9 cellular contexts compared by ENCODE assay signal in genomic region chr12:69779928-69780327, GRCh38. TPM values are rescaled to one million over a fixed set of nuclear protein-coding genes. Genes with fewer than 3 reads are reported as not detected.
DNase-seq lines count a peak whose midpoint lies in the region; ATAC-seq, FAIRE-seq and TF ChIP-seq lines count a peak whose summit lies in the region.
"Had no signal": no experiment of that assay in that cellular context is flagged by ENCODE, and none has a peak within 500 bp of the region (broad histone marks: within the 10 kb centered on the region; RNA-seq: fewer than 3 reads in every experiment).

No MANE protein-coding gene starts in this region.

- peaks cover 45% of the 10 kb centered on the region for H3K36me3 Mint-ChIP-seq in nephron (ENCODE audit: low read depth)
- peaks cover 12% of the 10 kb centered on the region for H3K36me3 Mint-ChIP-seq in activated CD4-positive, alpha-beta T cell treated with anti-CD3 and anti-CD28 coated beads, Interleukin-2, amount 10 ng/mL, durations not matched to agents 24 days and 14 days (ENCODE audit: low read depth)

- no peak overlapping the region for H3K4me3 Mint-ChIP-seq in nephron
- H3K4me3 Mint-ChIP-seq in activated CD4-positive, alpha-beta T cell treated with anti-CD3 and anti-CD28 coated beads, Interleukin-2, amount 10 ng/mL, durations not matched to agents 24 days and 14 days, result no peak overlapping the region

- H3K27ac Mint-ChIP-seq in nephron, result no peak overlapping the region
- no peak overlapping the region for H3K27ac Mint-ChIP-seq in activated CD4-positive, alpha-beta T cell treated with anti-CD3 and anti-CD28 coated beads, Interleukin-2, amount 10 ng/mL, durations not matched to agents 24 days and 14 days

- H3K27me3 ChIP-seq in bronchial epithelial cell (ENCODE audit: control insufficient read depth, insufficient read depth, low read length), result no peaks in the 10 kb centered on the region

- H3K4me3 ChIP-seq in LNCaP clone FGC (ENCODE audit: low read depth, low read length) (no peak overlapping the region), bronchial epithelial cell (ENCODE audit: low read depth, low read length) (no peak overlapping the region)

- H3K36me3 ChIP-seq in bronchial epithelial cell (ENCODE audit: control insufficient read depth, insufficient read depth, low read length), result no peaks in the 10 kb centered on the region

- no peak for FAIRE-seq in bronchial epithelial cell (lab: Jason Lieb, UNC)

- peak; percentile 34 for DNase-seq in GM13976 (ENCODE audit: low spot score)
- DNase-seq in LNCaP clone FGC (ENCODE audit: low read depth), result no peak
- DNase-seq in bronchial epithelial cell (ENCODE audit: low read depth), result peak; percentile 55
- DNase-seq in activated T-cell treated with anti-CD3 and anti-CD28 coated beads for 4 hours, result no peak
- DNase-seq in activated CD4-positive, alpha-beta T cell treated with anti-CD3 and anti-CD28 coated beads, Interleukin-2, amount 10 ng/mL, durations not matched to agents 24 days and 14 days, result no peak
- no peak for DNase-seq in cardiac septum (ENCODE audit: low spot score)
- DNase-seq: anterior cingulate cortex had no signal

- H3K9me3 Mint-ChIP-seq in nephron, result peaks cover 15% of the 10 kb centered on the region
- peaks cover 5% of the 10 kb centered on the region for H3K9me3 Mint-ChIP-seq in activated CD4-positive, alpha-beta T cell treated with anti-CD3 and anti-CD28 coated beads, Interleukin-2, amount 10 ng/mL, durations not matched to agents 24 days and 14 days

- no peak for ATAC-seq in HG02840 (IDR thresholded peaks at IDR 0.05; ENCODE audit: low FRiP score, unreplicated experiment)

- H3K4me1 Mint-ChIP-seq in nephron, result no peaks in the 10 kb centered on the region
- H3K4me1 Mint-ChIP-seq in activated CD4-positive, alpha-beta T cell treated with anti-CD3 and anti-CD28 coated beads, Interleukin-2, amount 10 ng/mL, durations not matched to agents 24 days and 14 days, result no peaks in the 10 kb centered on the region

- H3K27me3 Mint-ChIP-seq in nephron (ENCODE audit: low read depth), result peaks cover 3% of the 10 kb centered on the region
- H3K27me3 Mint-ChIP-seq in activated CD4-positive, alpha-beta T cell treated with anti-CD3 and anti-CD28 coated beads, Interleukin-2, amount 10 ng/mL, durations not matched to agents 24 days and 14 days, result no peaks in the 10 kb centered on the region

- in situ Hi-C loops in GM13976 (cut with MboI; ENCODE audit: low sequenced_read_pairs, unreplicated experiment), result no loop called here

- TF ChIP-seq CTCF in GM13976 (IDR thresholded peaks at IDR 0.05; ENCODE audit: borderline replicate concordance, control extremely low read depth, extremely low read depth, insufficient read depth, missing control alignments) (peak; percentile 35), LNCaP clone FGC (IDR thresholded peaks at IDR 0.05; ENCODE audit: control insufficient read depth, extremely low read depth, insufficient read depth) (peak; percentile 76), bronchial epithelial cell (IDR thresholded peaks at IDR 0.05; ENCODE audit: insufficient read depth, low read length, severe bottlenecking) (peak; percentile 40), nephron (IDR thresholded peaks at IDR 0.05; ENCODE audit: unreplicated experiment in 3 of 3) (peak in 2 of 3 experiments; percentile 8 to 24)

- intact Hi-C loops in activated CD4-positive, alpha-beta T cell treated with anti-CD3 and anti-CD28 coated beads, Interleukin-2, amount 10 ng/mL, durations not matched to agents 24 days and 14 days (cut with micrococcal nuclease), result no loop called here
- intact Hi-C loops in cardiac septum (cut with DNase I), result no loop called here

RNA-seq across cellular contexts. Expression of gene RAB3IP, which starts 41.3 kb away (rescaled TPM):
- total RNA-seq in bronchial epithelial cell (50.8 and 51.5 TPM in 2 replicates), cardiac septum (30.3 TPM)
- total RNA-seq in activated CD4-positive, alpha-beta T cell treated with anti-CD3 and anti-CD28 coated beads, Interleukin-2, amount 10 ng/mL, durations not matched to agents 24 days and 14 days, result 28.5 and 33.6 TPM in 2 replicates

RNA-seq across cellular contexts. Expression of gene MYRFL, which starts 45.1 kb away (rescaled TPM):
- 0.26 and 0.51 TPM in 2 replicates for total RNA-seq in bronchial epithelial cell
- not detected in 2 replicates for total RNA-seq in activated CD4-positive, alpha-beta T cell treated with anti-CD3 and anti-CD28 coated beads, Interleukin-2, amount 10 ng/mL, durations not matched to agents 24 days and 14 days
- 0.32 TPM for total RNA-seq in cardiac septum

Comparison
In these comparisons a context has a peak if more than half of its experiments do, and no peak if none do; other contexts are left out.
1. DNase-seq: peak in GM13976 (single experiment) and bronchial epithelial cell (single experiment); none in LNCaP clone FGC (single experiment), activated T-cell treated with anti-CD3 and anti-CD28 coated beads for 4 hours (single experiment), activated CD4-positive, alpha-beta T cell treated with anti-CD3 and anti-CD28 coated beads, Interleukin-2, amount 10 ng/mL, durations not matched to agents 24 days and 14 days (single experiment) and cardiac septum (single experiment).
2. CTCF ChIP-seq: peak in every context shown above with its lines; median percentile 76 in LNCaP clone FGC; 40 in bronchial epithelial cell; 35 in GM13976; 16 in nephron.